Comparison of ENCODE assay signal across 19 cellular contexts in genomic region chr1:33583567-33583966, GRCh38.
A peak's percentile ranks its signal among the peaks of the same experiment; 100 is the strongest.
DNase-seq lines count a peak whose midpoint lies in the region; ATAC-seq and TF ChIP-seq lines count a peak whose summit lies in the region.
"Had no signal": no experiment of that assay in that cellular context is flagged by ENCODE, and none has a peak within 500 bp of the region (broad histone marks: within the 10 kb centered on the region; RNA-seq: fewer than 3 reads in every experiment).

No MANE protein-coding gene starts in this region.

- no peak for TF ChIP-seq CTCF in GM10248 (IDR thresholded peaks at IDR 0.05; ENCODE audit: control extremely low read depth, extremely low read depth, low read depth, missing control alignments)

- DNase-seq in Right ventricle myocardium superior (no peak), cardiac septum (ENCODE audit: low spot score) (no peak), cerebellar cortex (ENCODE audit: low spot score) (peak; percentile 35), islet precursor cell (peak; percentile 35), GM10248 (ENCODE audit: extremely low spot score) (no peak)
- DNase-seq: 8988T; ACHN; AML-193; BE2C; CD4-positive, alpha-beta T cell; CD8-positive, alpha-beta memory T cell; DMS 273 treated with DMSO at 0.1 percent for 48 hours; DMS79; EL; GF-D8; GOT3; HFFc6 had no signal

- intact Hi-C loops in Right ventricle myocardium superior (cut with DNase I) (no loop called here), cardiac septum (cut with DNase I) (no loop called here)

- peak; percentile 61 for ATAC-seq in Right ventricle myocardium superior (ENCODE audit: poor library complexity)
- ATAC-seq in HG02852 (IDR thresholded peaks at IDR 0.05; ENCODE audit: unreplicated experiment), result no peak
- ATAC-seq: A549 had no signal

- POLR2A ChIA-PET in GM10248 (lab: Yijun Ruan, JAX), result no interaction called here

- CTCF ChIA-PET in GM10248 (lab: Yijun Ruan, JAX), result interaction anchor here (0.6 to 1.3 kb wide), 3 partner anchors 11 to 49 kb away, joined by 3 read pairs; no protein-coding TSS in a partner anchor

Comparison
In these comparisons a context has a peak if more than half of its experiments do, and no peak if none do; other contexts are left out.
1. DNase-seq: peak in cerebellar cortex (single experiment) and islet precursor cell (single experiment); none in Right ventricle myocardium superior (single experiment), cardiac septum (single experiment) and GM10248 (single experiment).